ENCODE assay signal across 13 cellular contexts in the genomic region with DNA sequence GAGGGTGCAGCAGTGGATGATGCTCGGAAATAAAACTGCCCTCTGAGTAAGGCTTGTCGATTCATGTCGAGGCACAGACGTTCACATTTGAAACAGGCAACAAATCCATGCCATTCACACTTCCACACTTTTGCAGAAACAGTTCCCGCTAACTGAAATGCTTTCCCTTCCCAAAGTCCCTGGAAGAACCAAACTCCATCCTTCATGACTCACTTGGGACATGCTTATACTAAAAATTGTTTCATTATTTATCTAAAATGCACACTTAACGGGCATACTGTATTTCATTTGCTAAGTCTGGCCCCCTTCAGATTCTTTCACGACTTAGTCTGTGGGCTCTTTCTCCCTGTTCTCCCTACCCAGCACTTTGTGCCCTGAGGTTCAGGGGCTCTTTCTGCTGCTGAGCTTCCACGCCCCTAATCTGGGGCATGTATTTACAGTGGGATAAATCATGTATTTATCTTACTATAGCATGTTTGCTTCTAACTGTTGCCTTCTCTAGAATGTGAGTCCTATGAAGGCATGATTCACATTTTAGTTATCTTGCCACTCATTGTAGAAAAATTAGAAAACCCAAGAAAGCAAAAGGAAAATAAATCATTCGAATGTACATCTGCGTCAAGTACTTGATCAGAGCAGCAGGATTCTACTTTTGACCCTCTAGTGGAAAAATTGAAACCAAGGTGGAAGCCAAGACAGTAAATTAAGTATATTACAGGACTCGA. TPM values are rescaled to one million over a fixed set of nuclear protein-coding genes. Genes with fewer than 3 reads are reported as not detected.
DNase-seq lines count a peak whose midpoint lies in the region; ATAC-seq and TF ChIP-seq lines count a peak whose summit lies in the region.
"Had no signal": no experiment of that assay in that cellular context is flagged by ENCODE, and none has a peak within 500 bp of the region (broad histone marks: within the 10 kb centered on the region; RNA-seq: fewer than 3 reads in every experiment).

No MANE protein-coding gene starts in this region.

- H3K4me3 ChIP-seq in fibroblast of lung (replicated peaks in 1 of 4; ENCODE audit: control extremely low read depth in 1 of 4, insufficient read depth in 1 of 4, low read depth in 3 of 4, low read length in 4 of 4) (peak overlapping the region in 3 of 4 experiments; percentile 14 to 29 (median 23)), skeletal muscle satellite cell (ENCODE audit: low read length) (no peak overlapping the region)
- H3K4me3 ChIP-seq: spleen had no signal

- ATAC-seq in HG03354 (IDR thresholded peaks at IDR 0.05; ENCODE audit: poor library complexity, severe bottlenecking, unreplicated experiment), result no peak

- peak overlapping the region; percentile 67 for H3K27ac ChIP-seq in fibroblast of lung (ENCODE audit: insufficient read depth, low read length)
- H3K27ac ChIP-seq: spleen had no signal

- no peaks in the 10 kb centered on the region for H3K9me3 ChIP-seq in fibroblast of lung (ENCODE audit: control insufficient read depth, insufficient read depth, low read depth, low read length)
- no peaks in the 10 kb centered on the region for H3K9me3 ChIP-seq in skeletal muscle satellite cell (replicated peaks; ENCODE audit: low read length)
- H3K9me3 ChIP-seq: spleen had no signal

- no peak overlapping the region for H3K9ac ChIP-seq in fibroblast of lung (ENCODE audit: insufficient read depth, low read length)
- no peak overlapping the region for H3K9ac ChIP-seq in skeletal muscle satellite cell (ENCODE audit: low read depth, low read length)

- no peaks in the 10 kb centered on the region for H3K27me3 ChIP-seq in fibroblast of lung (ENCODE audit: control insufficient read depth, insufficient read depth, low read length)
- no peaks in the 10 kb centered on the region for H3K27me3 ChIP-seq in skeletal muscle satellite cell (ENCODE audit: control insufficient read depth, insufficient read depth, low read length)
- H3K27me3 ChIP-seq: spleen had no signal

- no peaks in the 10 kb centered on the region for H4K20me1 ChIP-seq in fibroblast of lung (ENCODE audit: control insufficient read depth, extremely low read depth, insufficient read depth, low read length)

- no peak overlapping the region for H2AFZ ChIP-seq in fibroblast of lung (ENCODE audit: low read length)

- H3K4me2 ChIP-seq in fibroblast of lung (ENCODE audit: extremely low read depth, insufficient read depth, low read length) (peak overlapping the region; percentile 79), skeletal muscle satellite cell (ENCODE audit: low read length) (peak overlapping the region; percentile 32)

- no peaks in the 10 kb centered on the region for H3K79me2 ChIP-seq in fibroblast of lung (ENCODE audit: control insufficient read depth, insufficient read depth, low read length)

- H3K36me3 ChIP-seq in fibroblast of lung (ENCODE audit: control insufficient read depth, insufficient read depth, low read length), result no peaks in the 10 kb centered on the region
- H3K36me3 ChIP-seq in skeletal muscle satellite cell (ENCODE audit: insufficient read depth, low read length), result no peaks in the 10 kb centered on the region
- H3K36me3 ChIP-seq: spleen had no signal

- DNase-seq in Daoy (ENCODE audit: low read depth) (peak; percentile 22), RPMI7951 (ENCODE audit: low read depth) (peak; percentile 34), fibroblast of lung (ENCODE audit: low read depth in 2 of 2) (peak; percentile 78 to 93), OCI-M2 (lab: John Stamatoyannopoulos, UW; ENCODE audit: unreplicated experiment) (no peak), NCI-H526 treated with DMSO at 0.1 percent for 48 hours (lab: John Stamatoyannopoulos, UW) (no peak)
- no peak for DNase-seq in activated naive CD4-positive, alpha-beta T cell treated with Interleukin-2 at 50 U/mL for 16 hours
- DNase-seq: DMS79 treated with DMSO at 0.1 percent for 48 hours, NCI-H146, spleen had no signal

- H3K4me1 ChIP-seq in fibroblast of lung (ENCODE audit: control insufficient read depth, extremely low read depth, insufficient read depth, low read length) (peaks cover 28% of the 10 kb centered on the region), skeletal muscle satellite cell (ENCODE audit: control insufficient read depth, insufficient read depth, low read length) (peaks cover 40% of the 10 kb centered on the region)

- no peak for TF ChIP-seq CTCF in fibroblast of lung (conservative IDR thresholded peaks at IDR 0.05 in 1 of 2, IDR thresholded peaks at IDR 0.05 in 1 of 2; ENCODE audit: low read depth in 1 of 2, low read length in 2 of 2)

RNA-seq across cellular contexts. Expression of a gene that starts 12.5 kb away (rescaled TPM):
- total RNA-seq in Daoy (2014; rRNA removed; shearing (Covaris generic)), result not detected in 2 replicates
- not detected in 2 replicates for total RNA-seq in RPMI7951 (2014; rRNA removed; shearing (Covaris generic))
- total RNA-seq in fibroblast of lung, result not detected in 2 replicates
- not detected in 2 replicates for polyA plus RNA-seq in fibroblast of lung
- not detected in 2 replicates for polyA plus RNA-seq in fibroblast of lung (2012)
- not detected in 2 replicates for polyA minus RNA-seq in fibroblast of lung (ENCODE audit: low replicate concordance)
- total RNA-seq in skeletal muscle satellite cell (2012; rRNA removed), result not detected in 2 replicates
- total RNA-seq: activated CD8-positive, alpha-beta memory T cell treated with anti-CD3 and anti-CD28 coated beads for 36 hours; spleen; T-helper 2 cell treated with Interferon-gamma antibody and Interleukin-4, amounts not matched to agents 100 ng/mL and 5 ng/mL, for 36 hours had no signal

Comparison
In these comparisons a context has a peak if more than half of its experiments do, and no peak if none do; other contexts are left out.
1. DNase-seq: peak in Daoy (single experiment), RPMI7951 (single experiment) and fibroblast of lung (2 of 2); none in activated naive CD4-positive, alpha-beta T cell treated with Interleukin-2 at 50 U/mL for 16 hours (single experiment), OCI-M2 (single experiment) and NCI-H526 treated with DMSO at 0.1 percent for 48 hours (single experiment).